ENCODE assay signal across 21 cellular contexts in the genomic region with DNA sequence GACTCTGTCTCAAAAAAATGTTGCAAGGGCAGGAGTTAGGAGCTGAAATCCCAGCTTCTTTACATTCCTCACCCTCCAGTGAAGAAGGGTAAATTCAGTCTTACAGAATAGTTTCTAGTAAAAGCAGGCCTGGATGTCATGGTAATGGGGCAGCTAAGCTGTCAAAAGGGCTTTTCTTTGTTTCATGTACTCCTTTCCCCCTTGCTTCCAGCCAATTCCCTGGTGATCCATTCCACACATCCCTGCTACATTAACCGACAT. TPM values are rescaled to one million over a fixed set of nuclear protein-coding genes. Genes with fewer than 3 reads are reported as not detected.
A peak's percentile ranks its signal among the peaks of the same experiment; 100 is the strongest.
DNase-seq lines count a peak whose midpoint lies in the region; ATAC-seq and TF ChIP-seq lines count a peak whose summit lies in the region.
"Had no signal": no experiment of that assay in that cellular context is flagged by ENCODE, and none has a peak within 500 bp of the region (broad histone marks: within the 10 kb centered on the region; RNA-seq: fewer than 3 reads in every experiment).

No MANE protein-coding gene starts in this region.

- H3K27ac ChIP-seq in RWPE1 (peak overlapping the region; percentile 55), psoas muscle (peak overlapping the region; percentile 43)
- no peak overlapping the region for H3K27ac ChIP-seq in CD8-positive, alpha-beta T cell (ENCODE audit: low read depth, low read length)

- no peaks in the 10 kb centered on the region for H3K9me3 Mint-ChIP-seq in memory B cell
- no peaks in the 10 kb centered on the region for H3K9me3 Mint-ChIP-seq in CD8-positive, alpha-beta T cell
- H3K9me3 Mint-ChIP-seq: CD4-positive, alpha-beta memory T cell had no signal

- POLR2A ChIA-PET in RWPE1 (lab: Yijun Ruan, JAX; ENCODE audit: low non-redundant PET): no interaction called here
- POLR2A ChIA-PET in CD8-positive, alpha-beta T cell (lab: Charles Lee): no interaction called here

- H3K4me1 ChIP-seq in psoas muscle: peaks cover 42% of the 10 kb centered on the region
- H3K4me1 ChIP-seq in CD8-positive, alpha-beta T cell (ENCODE audit: insufficient read depth, low read length): no peaks in the 10 kb centered on the region

- TF ChIP-seq CTCF in RWPE1 (conservative IDR thresholded peaks at IDR 0.05; ENCODE audit: low read depth) (no peak), psoas muscle (IDR thresholded peaks at IDR 0.05) (no peak)
- TF ChIP-seq CTCF in CD8-positive, alpha-beta T cell (IDR thresholded peaks at IDR 0.05): no peak

- DNase-seq in EH (ENCODE audit: low read depth) (peak; percentile 29), RWPE1 (ENCODE audit: low spot score) (no peak), memory B cell (ENCODE audit: low spot score in 2 of 2) (no peak), psoas muscle (no peak)
- DNase-seq in CD8-positive, alpha-beta T cell: no peak
- no peak for DNase-seq in stimulated activated CD4-positive, alpha-beta T cell treated with anti-CD3 and anti-CD28 coated beads, Interleukin-2, amount 100 ng/mL, for 24 hours
- DNase-seq: CD4-positive, alpha-beta memory T cell; DND-41; GDM1; MG63; NCI-H1092; NCI-H146; NCI-H2081; NCI-H510A; NCI-H774; PC-3 had no signal

- ATAC-seq in memory B cell (ENCODE audit: low read depth) (no peak), psoas muscle (no peak), GM19397 (IDR thresholded peaks at IDR 0.05; ENCODE audit: unreplicated experiment) (no peak)
- ATAC-seq in CD8-positive, alpha-beta T cell: no peak
- ATAC-seq: HepG2, PC-3 had no signal

- CTCF ChIA-PET in RWPE1 (lab: Yijun Ruan, JAX): no interaction called here
- CTCF ChIA-PET in CD8-positive, alpha-beta T cell (lab: Charles Lee): no interaction called here

- peaks cover 20% of the 10 kb centered on the region for H3K4me1 Mint-ChIP-seq in memory B cell
- peaks cover 15% of the 10 kb centered on the region for H3K4me1 Mint-ChIP-seq in CD8-positive, alpha-beta T cell (ENCODE audit: low read depth)

- H3K9me3 ChIP-seq in psoas muscle: no peaks in the 10 kb centered on the region
- no peaks in the 10 kb centered on the region for H3K9me3 ChIP-seq in CD8-positive, alpha-beta T cell (ENCODE audit: low read length)
- H3K9me3 ChIP-seq: MG63 had no signal

- no peak overlapping the region for H3K4me3 ChIP-seq in psoas muscle
- no peak overlapping the region for H3K4me3 ChIP-seq in CD8-positive, alpha-beta T cell (ENCODE audit: low read depth, low read length)
- H3K4me3 ChIP-seq: GM12878, MG63 had no signal

- intact Hi-C loops in psoas muscle (cut with DNase I): no loop called here
- intact Hi-C loops in CD8-positive, alpha-beta T cell (cut with DNase I, micrococcal nuclease): no loop called here

- H3K36me3 ChIP-seq in psoas muscle (ENCODE audit: insufficient read depth in 1 of 2, low read depth in 1 of 2): peaks cover 2 to 81% of the 10 kb centered on the region in 2 donors
- H3K36me3 ChIP-seq in CD8-positive, alpha-beta T cell (ENCODE audit: insufficient read depth, low read length): peaks cover 19% of the 10 kb centered on the region

- WGBS in psoas muscle, 3 donors: 80 to 95% (median 92%) methylated on average over 1 of the region's 1 CpG

- no peak overlapping the region for H3K4me3 Mint-ChIP-seq in memory B cell
- no peak overlapping the region for H3K4me3 Mint-ChIP-seq in CD8-positive, alpha-beta T cell

- H3K36me3 Mint-ChIP-seq in memory B cell: peaks cover 43% of the 10 kb centered on the region
- H3K36me3 Mint-ChIP-seq in CD8-positive, alpha-beta T cell: peaks cover 81% of the 10 kb centered on the region

- H3K27ac Mint-ChIP-seq in memory B cell: peak overlapping the region; percentile 32
- H3K27ac Mint-ChIP-seq in CD8-positive, alpha-beta T cell: no peak overlapping the region

- H3K27me3 Mint-ChIP-seq in memory B cell: no peaks in the 10 kb centered on the region
- no peaks in the 10 kb centered on the region for H3K27me3 Mint-ChIP-seq in CD8-positive, alpha-beta T cell (ENCODE audit: low read depth)
- H3K27me3 Mint-ChIP-seq: CD4-positive, alpha-beta memory T cell had no signal

- H3K27me3 ChIP-seq in psoas muscle (ENCODE audit: insufficient read depth in 3 of 3, low read length in 2 of 3): no peaks in the 10 kb centered on the region
- H3K27me3 ChIP-seq in CD8-positive, alpha-beta T cell (ENCODE audit: insufficient read depth, low read length): no peaks in the 10 kb centered on the region
- H3K27me3 ChIP-seq: MG63 had no signal

RNA-seq across cellular contexts. Expression of a gene that starts 36.1 kb away (rescaled TPM):
- 100 to 1,000 TPM in 3 of 4 donors, 10 to 100 TPM in 1; 98.0 to 191 (median 142) TPM for total RNA-seq in psoas muscle
- polyA plus RNA-seq in psoas muscle: 100 to 1,000 TPM; 167 to 248 (median 176) TPM
- total RNA-seq in CD8-positive, alpha-beta T cell: 10 to 100 TPM; 57.2 to 61.0 TPM

RNA-seq across cellular contexts. Expression of a gene that starts 43.7 kb away (rescaled TPM):
- total RNA-seq in psoas muscle: under 1 TPM in 1 of 4 donors, not detected in 3; 0.15 TPM
- polyA plus RNA-seq in psoas muscle: under 1 TPM in 1 of 3 donors, not detected in 2; 0.12 TPM
- not detected for total RNA-seq in CD8-positive, alpha-beta T cell
- total RNA-seq: CD4-positive, alpha-beta memory T cell; GM12878; H4; HepG2; SK-MEL-5 had no signal
- polyA plus RNA-seq: GM12878 had no signal
